ENCODE assay signal across 28 cellular contexts in the genomic region with DNA sequence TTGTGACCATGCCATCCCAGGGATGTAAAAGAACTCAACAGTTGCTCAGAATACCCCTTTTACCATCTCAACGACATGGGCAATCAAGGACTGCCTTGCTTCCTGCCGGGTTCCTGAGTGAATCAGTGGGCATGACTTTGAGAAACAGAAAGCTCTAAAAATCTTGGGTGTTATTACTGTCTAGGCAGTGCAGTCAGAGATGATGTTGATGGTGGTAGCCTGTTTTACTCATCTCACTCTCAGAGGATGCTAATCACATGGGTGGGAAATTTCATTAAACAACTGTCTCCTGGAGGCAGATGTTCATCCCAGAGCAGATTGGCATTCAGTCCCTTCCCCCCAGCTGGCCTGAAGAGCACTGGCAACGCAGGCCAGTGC.
A peak's percentile ranks its signal among the peaks of the same experiment; 100 is the strongest.
DNase-seq lines count a peak whose midpoint lies in the region; ATAC-seq lines count a peak whose summit lies in the region.
"Had no signal": no experiment of that assay in that cellular context is flagged by ENCODE, and none has a peak within 500 bp of the region (broad histone marks: within the 10 kb centered on the region; RNA-seq: fewer than 3 reads in every experiment).

No MANE protein-coding gene starts in this region.

- H3K9me3 ChIP-seq in KOPT-K1 (ENCODE audit: insufficient read depth, low read length, poor library complexity, severe bottlenecking), result no peaks in the 10 kb centered on the region
- H3K9me3 ChIP-seq: ovary, SJCRH30, testis, vagina had no signal

- H3K4me1 Mint-ChIP-seq in activated naive CD8-positive, alpha-beta T cell treated with anti-CD3 and anti-CD28 coated beads, Interleukin-2, amount 50 U/mL, for 24 hours, result peaks cover 5% of the 10 kb centered on the region
- no peaks in the 10 kb centered on the region for H3K4me1 Mint-ChIP-seq in activated naive CD8-positive, alpha-beta T cell treated with anti-CD3 and anti-CD28 coated beads for 36 hours

- peak overlapping the region; percentile 16 for H3K27ac ChIP-seq in KOPT-K1 (ENCODE audit: low read depth, low read length, poor library complexity, severe bottlenecking)
- H3K27ac ChIP-seq: ovary, SJCRH30, testis, vagina had no signal

- no peak for DNase-seq in activated naive CD8-positive, alpha-beta T cell treated with anti-CD3 and anti-CD28 coated beads, Interleukin-2, amount 50 U/mL, for 24 hours
- DNase-seq in activated naive CD8-positive, alpha-beta T cell treated with anti-CD3 and anti-CD28 coated beads for 36 hours, result no peak
- DNase-seq in stimulated activated naive CD8-positive, alpha-beta T cell treated with anti-CD3 and anti-CD28 coated beads, Interleukin-15, Interleukin-2, amounts not matched to agents 100 U/mL and 50 U/mL, for 24 hours, result no peak
- DNase-seq in NCI-H1092 (lab: John Stamatoyannopoulos, UW) (no peak), SKM-1 treated with dmso at 0.1 percent for 144 hours (lab: John Stamatoyannopoulos, UW; ENCODE audit: unreplicated experiment) (no peak)
- DNase-seq: activated CD4-positive, alpha-beta T cell treated with anti-CD3 and anti-CD28 coated beads, Interleukin-2, amount 50 U/mL, for 1 hour; activated gamma-delta T cell; activated T-cell treated with anti-CD3 and anti-CD28 coated beads, Interleukin-2, amount 50 U/mL, for 4 hours; CD4-positive, alpha-beta T cell; central memory CD4-positive, alpha-beta T cell; erythroblast; glutamatergic neuron; IMR-90; mammary epithelial cell; NCI-H446; NCI-H748 treated with DMSO at 0.1 percent for 48 hours; ovary; RPMI8226; stimulated activated CD4-positive, alpha-beta T cell treated with anti-CD3 and anti-CD28 coated beads, Interleukin-15, amount 100 ng/mL, for 24 hours; stimulated activated CD4-positive, alpha-beta T cell treated with anti-CD3 and anti-CD28 coated beads, Interleukin-4, amount 100 ng/mL, for 4 hours; T-helper 9 cell; testis had no signal

- peak overlapping the region; percentile 14 for H3K27ac Mint-ChIP-seq in activated naive CD8-positive, alpha-beta T cell treated with anti-CD3 and anti-CD28 coated beads, Interleukin-2, amount 50 U/mL, for 24 hours
- H3K27ac Mint-ChIP-seq in activated naive CD8-positive, alpha-beta T cell treated with anti-CD3 and anti-CD28 coated beads for 36 hours, result no peak overlapping the region
- H3K27ac Mint-ChIP-seq: CD4-positive, alpha-beta T cell; dendritic cell treated with granulocyte-macrophage colony-stimulating factor and Interleukin-4, amounts not matched to agents 40 ng/mL and 50 ng/mL, for 4 days had no signal

- H3K4me3 Mint-ChIP-seq in activated naive CD8-positive, alpha-beta T cell treated with anti-CD3 and anti-CD28 coated beads, Interleukin-2, amount 50 U/mL, for 24 hours, result no peak overlapping the region
- H3K4me3 Mint-ChIP-seq in activated naive CD8-positive, alpha-beta T cell treated with anti-CD3 and anti-CD28 coated beads for 36 hours, result no peak overlapping the region
- H3K4me3 Mint-ChIP-seq: activated T-cell treated with anti-CD3 and anti-CD28 coated beads, Interleukin-2, amount 50 U/mL, for 4 hours; CD4-positive, alpha-beta T cell; dendritic cell treated with granulocyte-macrophage colony-stimulating factor and Interleukin-4, amounts not matched to agents 40 ng/mL and 50 ng/mL, for 4 days had no signal

- no peak for ATAC-seq in activated naive CD8-positive, alpha-beta T cell treated with anti-CD3 and anti-CD28 coated beads, Interleukin-2, amount 50 U/mL, for 24 hours
- ATAC-seq in GM21717 (IDR thresholded peaks at IDR 0.05; ENCODE audit: unreplicated experiment) (peak; percentile 73), GM21825 (IDR thresholded peaks at IDR 0.05; ENCODE audit: unreplicated experiment) (no peak)
- peak; percentile 28 for ATAC-seq in stimulated activated naive CD8-positive, alpha-beta T cell treated with anti-CD3 and anti-CD28 coated beads, Interleukin-15, Interleukin-2, amounts not matched to agents 100 U/mL and 50 U/mL, for 24 hours
- ATAC-seq: activated T-cell treated with anti-CD3 and anti-CD28 coated beads, Interleukin-2, amount 50 U/mL, for 4 hours had no signal

- H3K36me3 ChIP-seq in KOPT-K1 (ENCODE audit: insufficient read depth, low read length), result no peaks in the 10 kb centered on the region
- H3K36me3 ChIP-seq: ovary, SJCRH30, vagina had no signal

- no peaks in the 10 kb centered on the region for H3K27me3 Mint-ChIP-seq in activated naive CD8-positive, alpha-beta T cell treated with anti-CD3 and anti-CD28 coated beads, Interleukin-2, amount 50 U/mL, for 24 hours
- H3K27me3 Mint-ChIP-seq in activated naive CD8-positive, alpha-beta T cell treated with anti-CD3 and anti-CD28 coated beads for 36 hours, result peaks cover 8% of the 10 kb centered on the region
- H3K27me3 Mint-ChIP-seq: CD4-positive, alpha-beta T cell; dendritic cell treated with granulocyte-macrophage colony-stimulating factor and Interleukin-4, amounts not matched to agents 40 ng/mL and 50 ng/mL, for 4 days had no signal

- no peaks in the 10 kb centered on the region for H3K36me3 Mint-ChIP-seq in activated naive CD8-positive, alpha-beta T cell treated with anti-CD3 and anti-CD28 coated beads, Interleukin-2, amount 50 U/mL, for 24 hours (ENCODE audit: low read depth)
- no peaks in the 10 kb centered on the region for H3K36me3 Mint-ChIP-seq in activated naive CD8-positive, alpha-beta T cell treated with anti-CD3 and anti-CD28 coated beads for 36 hours

- H3K9me3 Mint-ChIP-seq in activated naive CD8-positive, alpha-beta T cell treated with anti-CD3 and anti-CD28 coated beads, Interleukin-2, amount 50 U/mL, for 24 hours, result no peaks in the 10 kb centered on the region
- no peaks in the 10 kb centered on the region for H3K9me3 Mint-ChIP-seq in activated naive CD8-positive, alpha-beta T cell treated with anti-CD3 and anti-CD28 coated beads for 36 hours
- H3K9me3 Mint-ChIP-seq: activated T-cell treated with anti-CD3 and anti-CD28 coated beads, Interleukin-2, amount 50 U/mL, for 4 hours; CD4-positive, alpha-beta T cell; dendritic cell treated with granulocyte-macrophage colony-stimulating factor and Interleukin-4, amounts not matched to agents 40 ng/mL and 50 ng/mL, for 4 days had no signal

Comparison
In these comparisons a context has a peak if more than half of its experiments do, and no peak if none do; other contexts are left out.
1. ATAC-seq: peak in GM21717 (single experiment) and stimulated activated naive CD8-positive, alpha-beta T cell treated with anti-CD3 and anti-CD28 coated beads, Interleukin-15, Interleukin-2, amounts not matched to agents 100 U/mL and 50 U/mL, for 24 hours (single experiment); none in activated naive CD8-positive, alpha-beta T cell treated with anti-CD3 and anti-CD28 coated beads, Interleukin-2, amount 50 U/mL, for 24 hours (single experiment) and GM21825 (single experiment).